1 cellular context compared by ENCODE assay signal in genomic region chr12:75877588-75878381, GRCh38.
TF ChIP-seq lines count a peak whose summit lies in the region.

No MANE protein-coding gene starts in this region.

TF ChIP-seq in GM23338, 12 proteins besides CTCF, POLR2A, EP300 and RAD21 (continued from another document):
- no peak for TF ChIP-seq STAT1 (IDR thresholded peaks at IDR 0.05; ENCODE audit: unreplicated experiment)
- no peak for TF ChIP-seq ZNF331 (CRISPR knock-in tag; IDR thresholded peaks at IDR 0.05; ENCODE audit: low read depth)
